1 cellular context compared by ENCODE assay signal in the genomic region with DNA sequence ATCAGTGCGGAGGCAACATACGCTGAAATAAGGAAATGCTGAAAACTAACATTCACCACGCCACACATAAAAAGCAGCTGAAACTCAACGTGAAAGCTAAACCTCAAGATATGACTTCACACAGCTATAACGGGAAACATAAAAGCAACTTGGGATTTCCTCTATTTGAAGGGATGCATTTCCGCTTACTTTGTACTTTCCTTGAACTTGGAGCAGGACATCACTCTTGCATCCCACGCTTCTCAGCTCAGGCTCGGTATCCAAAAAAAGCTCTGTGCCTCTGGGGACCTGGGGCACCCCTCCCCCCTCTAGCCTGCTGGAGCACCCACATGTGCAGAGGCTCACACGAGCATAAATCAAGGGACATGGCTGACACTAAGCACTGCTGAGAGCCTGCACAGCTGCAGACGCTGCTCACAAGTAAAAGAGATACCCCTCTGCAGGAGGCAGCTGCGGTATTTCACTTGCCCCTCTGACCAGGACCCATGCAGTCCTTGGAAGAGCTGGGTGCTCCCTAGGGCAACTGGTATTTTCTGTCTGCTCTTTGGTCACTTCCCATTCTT.
TF ChIP-seq lines count a peak whose summit lies in the region.

No MANE protein-coding gene starts in this region.

TF ChIP-seq in HEK293, 187 proteins besides CTCF, POLR2A, EP300 and RAD21 (continued from another document and continues in another):
- 0 out of 2 replicates have a peak, but pooled peaks have one; percentile 12 for TF ChIP-seq TRIM28 (IDR thresholded peaks at IDR 0.05; ENCODE audit: borderline replicate concordance, low read length)
- TF ChIP-seq ZNF48 (tag by site-specific recombination; IDR thresholded peaks at IDR 0.05) = no peak
- no peak for TF ChIP-seq RBAK (tag by site-specific recombination; IDR thresholded peaks at IDR 0.05)
- no peak for TF ChIP-seq ZNF501 (tag by site-specific recombination; IDR thresholded peaks at IDR 0.05)
- no peak for TF ChIP-seq ZNF23 (tag by site-specific recombination; IDR thresholded peaks at IDR 0.05; ENCODE audit: borderline replicate concordance)
- no peak for TF ChIP-seq ZNF169 (tag by site-specific recombination; IDR thresholded peaks at IDR 0.05)
- TF ChIP-seq OSR2 (tag by site-specific recombination; IDR thresholded peaks at IDR 0.05) = 0 out of 2 replicates have a peak, but pooled peaks have one; percentile 41
- TF ChIP-seq SCRT1 (tag by site-specific recombination; IDR thresholded peaks at IDR 0.05; ENCODE audit: borderline replicate concordance) = no peak
- TF ChIP-seq, protein P1, sequence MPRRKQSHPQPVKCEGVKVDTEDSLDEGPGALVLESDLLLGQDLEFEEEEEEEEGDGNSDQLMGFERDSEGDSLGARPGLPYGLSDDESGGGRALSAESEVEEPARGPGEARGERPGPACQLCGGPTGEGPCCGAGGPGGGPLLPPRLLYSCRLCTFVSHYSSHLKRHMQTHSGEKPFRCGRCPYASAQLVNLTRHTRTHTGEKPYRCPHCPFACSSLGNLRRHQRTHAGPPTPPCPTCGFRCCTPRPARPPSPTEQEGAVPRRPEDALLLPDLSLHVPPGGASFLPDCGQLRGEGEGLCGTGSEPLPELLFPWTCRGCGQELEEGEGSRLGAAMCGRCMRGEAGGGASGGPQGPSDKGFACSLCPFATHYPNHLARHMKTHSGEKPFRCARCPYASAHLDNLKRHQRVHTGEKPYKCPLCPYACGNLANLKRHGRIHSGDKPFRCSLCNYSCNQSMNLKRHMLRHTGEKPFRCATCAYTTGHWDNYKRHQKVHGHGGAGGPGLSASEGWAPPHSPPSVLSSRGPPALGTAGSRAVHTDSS (tag by site-specific recombination; IDR thresholded peaks at IDR 0.05) = no peak
- no peak for TF ChIP-seq GFI1B (tag by site-specific recombination; IDR thresholded peaks at IDR 0.05)
- no peak for TF ChIP-seq WT1 (tag by site-specific recombination; IDR thresholded peaks at IDR 0.05)
- TF ChIP-seq, protein P2, sequence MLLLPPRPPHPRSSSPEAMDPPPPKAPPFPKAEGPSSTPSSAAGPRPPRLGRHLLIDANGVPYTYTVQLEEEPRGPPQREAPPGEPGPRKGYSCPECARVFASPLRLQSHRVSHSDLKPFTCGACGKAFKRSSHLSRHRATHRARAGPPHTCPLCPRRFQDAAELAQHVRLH (tag by site-specific recombination; IDR thresholded peaks at IDR 0.05) = no peak
- no peak for TF ChIP-seq ZNF221 (tag by site-specific recombination; IDR thresholded peaks at IDR 0.05; ENCODE audit: borderline replicate concordance)
- TF ChIP-seq KLF16 (tag by site-specific recombination; IDR thresholded peaks at IDR 0.05) = no peak
- TF ChIP-seq ZNF140 (tag by site-specific recombination; IDR thresholded peaks at IDR 0.05) = no peak
- no peak for TF ChIP-seq ZNF558 (tag by site-specific recombination; IDR thresholded peaks at IDR 0.05)
- no peak for TF ChIP-seq ZFP3 (tag by site-specific recombination; IDR thresholded peaks at IDR 0.05; ENCODE audit: low read depth)
- no peak for TF ChIP-seq ZNF121 (tag by site-specific recombination; IDR thresholded peaks at IDR 0.05)
- no peak for TF ChIP-seq ZNF133 (tag by site-specific recombination; IDR thresholded peaks at IDR 0.05)
- no peak for TF ChIP-seq ZNF239 (tag by site-specific recombination; IDR thresholded peaks at IDR 0.05)
- no peak for TF ChIP-seq ZNF658 (tag by site-specific recombination; IDR thresholded peaks at IDR 0.05)
- TF ChIP-seq ZFHX2 (tag by site-specific recombination; conservative IDR thresholded peaks at IDR 0.05) = peak; percentile 80
- TF ChIP-seq, protein P3, sequence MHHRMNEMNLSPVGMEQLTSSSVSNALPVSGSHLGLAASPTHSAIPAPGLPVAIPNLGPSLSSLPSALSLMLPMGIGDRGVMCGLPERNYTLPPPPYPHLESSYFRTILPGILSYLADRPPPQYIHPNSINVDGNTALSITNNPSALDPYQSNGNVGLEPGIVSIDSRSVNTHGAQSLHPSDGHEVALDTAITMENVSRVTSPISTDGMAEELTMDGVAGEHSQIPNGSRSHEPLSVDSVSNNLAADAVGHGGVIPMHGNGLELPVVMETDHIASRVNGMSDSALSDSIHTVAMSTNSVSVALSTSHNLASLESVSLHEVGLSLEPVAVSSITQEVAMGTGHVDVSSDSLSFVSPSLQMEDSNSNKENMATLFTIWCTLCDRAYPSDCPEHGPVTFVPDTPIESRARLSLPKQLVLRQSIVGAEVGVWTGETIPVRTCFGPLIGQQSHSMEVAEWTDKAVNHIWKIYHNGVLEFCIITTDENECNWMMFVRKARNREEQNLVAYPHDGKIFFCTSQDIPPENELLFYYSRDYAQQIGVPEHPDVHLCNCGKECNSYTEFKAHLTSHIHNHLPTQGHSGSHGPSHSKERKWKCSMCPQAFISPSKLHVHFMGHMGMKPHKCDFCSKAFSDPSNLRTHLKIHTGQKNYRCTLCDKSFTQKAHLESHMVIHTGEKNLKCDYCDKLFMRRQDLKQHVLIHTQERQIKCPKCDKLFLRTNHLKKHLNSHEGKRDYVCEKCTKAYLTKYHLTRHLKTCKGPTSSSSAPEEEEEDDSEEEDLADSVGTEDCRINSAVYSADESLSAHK (tag by site-specific recombination; IDR thresholded peaks at IDR 0.05) = 0 out of 2 replicates have a peak, but pooled peaks have one; percentile 13
- no peak for TF ChIP-seq ZNF548 (tag by site-specific recombination; IDR thresholded peaks at IDR 0.05)
- no peak for TF ChIP-seq ZNF274 (IDR thresholded peaks at IDR 0.05; ENCODE audit: low read length)
- no peak for TF ChIP-seq ZNF274 (tag by site-specific recombination; IDR thresholded peaks at IDR 0.05; ENCODE audit: borderline replicate concordance)
- TF ChIP-seq ZIC2 (tag by site-specific recombination; IDR thresholded peaks at IDR 0.05) = peak; percentile 83
- peak; percentile 52 for TF ChIP-seq ZNF341 (tag by site-specific recombination; IDR thresholded peaks at IDR 0.05; ENCODE audit: low read depth)
- TF ChIP-seq, protein P4, sequence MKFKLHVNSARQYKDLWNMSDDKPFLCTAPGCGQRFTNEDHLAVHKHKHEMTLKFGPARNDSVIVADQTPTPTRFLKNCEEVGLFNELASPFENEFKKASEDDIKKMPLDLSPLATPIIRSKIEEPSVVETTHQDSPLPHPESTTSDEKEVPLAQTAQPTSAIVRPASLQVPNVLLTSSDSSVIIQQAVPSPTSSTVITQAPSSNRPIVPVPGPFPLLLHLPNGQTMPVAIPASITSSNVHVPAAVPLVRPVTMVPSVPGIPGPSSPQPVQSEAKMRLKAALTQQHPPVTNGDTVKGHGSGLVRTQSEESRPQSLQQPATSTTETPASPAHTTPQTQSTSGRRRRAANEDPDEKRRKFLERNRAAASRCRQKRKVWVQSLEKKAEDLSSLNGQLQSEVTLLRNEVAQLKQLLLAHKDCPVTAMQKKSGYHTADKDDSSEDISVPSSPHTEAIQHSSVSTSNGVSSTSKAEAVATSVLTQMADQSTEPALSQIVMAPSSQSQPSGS (tag by site-specific recombination; IDR thresholded peaks at IDR 0.05; ENCODE audit: low read depth) = no peak
- no peak for TF ChIP-seq ZNF660 (tag by site-specific recombination; IDR thresholded peaks at IDR 0.05)
- no peak for TF ChIP-seq ZNF473 (tag by site-specific recombination; IDR thresholded peaks at IDR 0.05)
- TF ChIP-seq, protein P5, sequence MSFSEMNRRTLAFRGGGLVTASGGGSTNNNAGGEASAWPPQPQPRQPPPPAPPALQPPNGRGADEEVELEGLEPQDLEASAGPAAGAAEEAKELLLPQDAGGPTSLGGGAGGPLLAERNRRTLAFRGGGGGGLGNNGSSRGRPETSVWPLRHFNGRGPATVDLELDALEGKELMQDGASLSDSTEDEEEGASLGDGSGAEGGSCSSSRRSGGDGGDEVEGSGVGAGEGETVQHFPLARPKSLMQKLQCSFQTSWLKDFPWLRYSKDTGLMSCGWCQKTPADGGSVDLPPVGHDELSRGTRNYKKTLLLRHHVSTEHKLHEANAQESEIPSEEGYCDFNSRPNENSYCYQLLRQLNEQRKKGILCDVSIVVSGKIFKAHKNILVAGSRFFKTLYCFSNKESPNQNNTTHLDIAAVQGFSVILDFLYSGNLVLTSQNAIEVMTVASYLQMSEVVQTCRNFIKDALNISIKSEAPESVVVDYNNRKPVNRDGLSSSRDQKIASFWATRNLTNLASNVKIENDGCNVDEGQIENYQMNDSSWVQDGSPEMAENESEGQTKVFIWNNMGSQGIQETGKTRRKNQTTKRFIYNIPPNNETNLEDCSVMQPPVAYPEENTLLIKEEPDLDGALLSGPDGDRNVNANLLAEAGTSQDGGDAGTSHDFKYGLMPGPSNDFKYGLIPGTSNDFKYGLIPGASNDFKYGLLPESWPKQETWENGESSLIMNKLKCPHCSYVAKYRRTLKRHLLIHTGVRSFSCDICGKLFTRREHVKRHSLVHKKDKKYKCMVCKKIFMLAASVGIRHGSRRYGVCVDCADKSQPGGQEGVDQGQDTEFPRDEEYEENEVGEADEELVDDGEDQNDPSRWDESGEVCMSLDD (tag by site-specific recombination; IDR thresholded peaks at IDR 0.05) = no peak
- no peak for TF ChIP-seq ZNF555 (tag by site-specific recombination; conservative IDR thresholded peaks at IDR 0.05)
- no peak for TF ChIP-seq ZNF302 (tag by site-specific recombination; IDR thresholded peaks at IDR 0.05; ENCODE audit: low read depth)
- no peak for TF ChIP-seq ZNF248 (tag by site-specific recombination; IDR thresholded peaks at IDR 0.05)
- TF ChIP-seq, protein P6, sequence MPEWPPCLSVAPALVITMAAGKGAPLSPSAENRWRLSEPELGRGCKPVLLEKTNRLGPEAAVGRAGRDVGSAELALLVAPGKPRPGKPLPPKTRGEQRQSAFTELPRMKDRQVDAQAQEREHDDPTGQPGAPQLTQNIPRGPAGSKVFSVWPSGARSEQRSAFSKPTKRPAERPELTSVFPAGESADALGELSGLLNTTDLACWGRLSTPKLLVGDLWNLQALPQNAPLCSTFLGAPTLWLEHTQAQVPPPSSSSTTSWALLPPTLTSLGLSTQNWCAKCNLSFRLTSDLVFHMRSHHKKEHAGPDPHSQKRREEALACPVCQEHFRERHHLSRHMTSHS (tag by site-specific recombination; IDR thresholded peaks at IDR 0.05) = no peak
- TF ChIP-seq, protein P7, sequence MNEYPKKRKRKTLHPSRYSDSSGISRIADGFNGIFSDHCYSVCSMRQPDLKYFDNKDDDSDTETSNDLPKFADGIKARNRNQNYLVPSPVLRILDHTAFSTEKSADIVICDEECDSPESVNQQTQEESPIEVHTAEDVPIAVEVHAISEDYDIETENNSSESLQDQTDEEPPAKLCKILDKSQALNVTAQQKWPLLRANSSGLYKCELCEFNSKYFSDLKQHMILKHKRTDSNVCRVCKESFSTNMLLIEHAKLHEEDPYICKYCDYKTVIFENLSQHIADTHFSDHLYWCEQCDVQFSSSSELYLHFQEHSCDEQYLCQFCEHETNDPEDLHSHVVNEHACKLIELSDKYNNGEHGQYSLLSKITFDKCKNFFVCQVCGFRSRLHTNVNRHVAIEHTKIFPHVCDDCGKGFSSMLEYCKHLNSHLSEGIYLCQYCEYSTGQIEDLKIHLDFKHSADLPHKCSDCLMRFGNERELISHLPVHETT (tag by site-specific recombination; IDR thresholded peaks at IDR 0.05) = no peak
- no peak for TF ChIP-seq ZBTB48 (tag by site-specific recombination; IDR thresholded peaks at IDR 0.05)
- TF ChIP-seq ZNF416 (tag by site-specific recombination; IDR thresholded peaks at IDR 0.05) = no peak
- no peak for TF ChIP-seq ZNF585B (tag by site-specific recombination; IDR thresholded peaks at IDR 0.05)
- TF ChIP-seq ZNF10 (tag by site-specific recombination; IDR thresholded peaks at IDR 0.05) = no peak
- TF ChIP-seq, protein P8, sequence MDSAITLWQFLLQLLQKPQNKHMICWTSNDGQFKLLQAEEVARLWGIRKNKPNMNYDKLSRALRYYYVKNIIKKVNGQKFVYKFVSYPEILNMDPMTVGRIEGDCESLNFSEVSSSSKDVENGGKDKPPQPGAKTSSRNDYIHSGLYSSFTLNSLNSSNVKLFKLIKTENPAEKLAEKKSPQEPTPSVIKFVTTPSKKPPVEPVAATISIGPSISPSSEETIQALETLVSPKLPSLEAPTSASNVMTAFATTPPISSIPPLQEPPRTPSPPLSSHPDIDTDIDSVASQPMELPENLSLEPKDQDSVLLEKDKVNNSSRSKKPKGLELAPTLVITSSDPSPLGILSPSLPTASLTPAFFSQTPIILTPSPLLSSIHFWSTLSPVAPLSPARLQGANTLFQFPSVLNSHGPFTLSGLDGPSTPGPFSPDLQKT (IDR thresholded peaks at IDR 0.05; ENCODE audit: borderline replicate concordance, low read depth, low read length) = no peak
- no peak for TF ChIP-seq ZNF16 (tag by site-specific recombination; IDR thresholded peaks at IDR 0.05; ENCODE audit: low read depth)
- TF ChIP-seq, protein P9, sequence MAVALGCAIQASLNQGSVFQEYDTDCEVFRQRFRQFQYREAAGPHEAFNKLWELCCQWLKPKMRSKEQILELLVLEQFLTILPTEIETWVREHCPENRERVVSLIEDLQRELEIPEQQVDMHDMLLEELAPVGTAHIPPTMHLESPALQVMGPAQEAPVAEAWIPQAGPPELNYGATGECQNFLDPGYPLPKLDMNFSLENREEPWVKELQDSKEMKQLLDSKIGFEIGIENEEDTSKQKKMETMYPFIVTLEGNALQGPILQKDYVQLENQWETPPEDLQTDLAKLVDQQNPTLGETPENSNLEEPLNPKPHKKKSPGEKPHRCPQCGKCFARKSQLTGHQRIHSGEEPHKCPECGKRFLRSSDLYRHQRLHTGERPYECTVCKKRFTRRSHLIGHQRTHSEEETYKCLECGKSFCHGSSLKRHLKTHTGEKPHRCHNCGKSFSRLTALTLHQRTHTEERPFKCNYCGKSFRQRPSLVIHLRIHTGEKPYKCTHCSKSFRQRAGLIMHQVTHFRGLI (tag by site-specific recombination; IDR thresholded peaks at IDR 0.05) = no peak
- no peak for TF ChIP-seq ZNF521 (tag by site-specific recombination; IDR thresholded peaks at IDR 0.05)
- peak; percentile 31; the same call in 1 of the 2 replicates for TF ChIP-seq ZNF600 (tag by site-specific recombination; IDR thresholded peaks at IDR 0.05)
- no peak for TF ChIP-seq ZNF2 (tag by site-specific recombination; IDR thresholded peaks at IDR 0.05)
- TF ChIP-seq ZNF677 (tag by site-specific recombination; IDR thresholded peaks at IDR 0.05) = no peak
- TF ChIP-seq, protein P10, sequence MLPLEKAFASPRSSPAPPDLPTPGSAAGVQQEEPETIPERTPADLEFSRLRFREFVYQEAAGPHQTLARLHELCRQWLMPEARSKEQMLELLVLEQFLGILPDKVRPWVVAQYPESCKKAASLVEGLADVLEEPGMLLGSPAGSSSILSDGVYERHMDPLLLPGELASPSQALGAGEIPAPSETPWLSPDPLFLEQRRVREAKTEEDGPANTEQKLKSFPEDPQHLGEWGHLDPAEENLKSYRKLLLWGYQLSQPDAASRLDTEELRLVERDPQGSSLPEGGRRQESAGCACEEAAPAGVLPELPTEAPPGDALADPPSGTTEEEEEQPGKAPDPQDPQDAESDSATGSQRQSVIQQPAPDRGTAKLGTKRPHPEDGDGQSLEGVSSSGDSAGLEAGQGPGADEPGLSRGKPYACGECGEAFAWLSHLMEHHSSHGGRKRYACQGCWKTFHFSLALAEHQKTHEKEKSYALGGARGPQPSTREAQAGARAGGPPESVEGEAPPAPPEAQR (tag by site-specific recombination; IDR thresholded peaks at IDR 0.05) = no peak
- TF ChIP-seq ZNF426 (tag by site-specific recombination; IDR thresholded peaks at IDR 0.05) = no peak
- TF ChIP-seq ZNF768 (tag by site-specific recombination; IDR thresholded peaks at IDR 0.05) = no peak
- no peak for TF ChIP-seq ZNF670 (tag by site-specific recombination; IDR thresholded peaks at IDR 0.05; ENCODE audit: low read depth)
- no peak for TF ChIP-seq ZNF391 (tag by site-specific recombination; IDR thresholded peaks at IDR 0.05; ENCODE audit: borderline replicate concordance, low read depth)
- TF ChIP-seq BCL11A (tag by site-specific recombination; IDR thresholded peaks at IDR 0.05; ENCODE audit: low read depth) = no peak
- TF ChIP-seq ZNF777 (tag by site-specific recombination; IDR thresholded peaks at IDR 0.05; ENCODE audit: borderline replicate concordance) = no peak
- no peak for TF ChIP-seq ZNF76 (tag by site-specific recombination; IDR thresholded peaks at IDR 0.05; ENCODE audit: borderline replicate concordance, low read depth)
